Comparison of ENCODE assay signal across 8 cellular contexts in the genomic region with DNA sequence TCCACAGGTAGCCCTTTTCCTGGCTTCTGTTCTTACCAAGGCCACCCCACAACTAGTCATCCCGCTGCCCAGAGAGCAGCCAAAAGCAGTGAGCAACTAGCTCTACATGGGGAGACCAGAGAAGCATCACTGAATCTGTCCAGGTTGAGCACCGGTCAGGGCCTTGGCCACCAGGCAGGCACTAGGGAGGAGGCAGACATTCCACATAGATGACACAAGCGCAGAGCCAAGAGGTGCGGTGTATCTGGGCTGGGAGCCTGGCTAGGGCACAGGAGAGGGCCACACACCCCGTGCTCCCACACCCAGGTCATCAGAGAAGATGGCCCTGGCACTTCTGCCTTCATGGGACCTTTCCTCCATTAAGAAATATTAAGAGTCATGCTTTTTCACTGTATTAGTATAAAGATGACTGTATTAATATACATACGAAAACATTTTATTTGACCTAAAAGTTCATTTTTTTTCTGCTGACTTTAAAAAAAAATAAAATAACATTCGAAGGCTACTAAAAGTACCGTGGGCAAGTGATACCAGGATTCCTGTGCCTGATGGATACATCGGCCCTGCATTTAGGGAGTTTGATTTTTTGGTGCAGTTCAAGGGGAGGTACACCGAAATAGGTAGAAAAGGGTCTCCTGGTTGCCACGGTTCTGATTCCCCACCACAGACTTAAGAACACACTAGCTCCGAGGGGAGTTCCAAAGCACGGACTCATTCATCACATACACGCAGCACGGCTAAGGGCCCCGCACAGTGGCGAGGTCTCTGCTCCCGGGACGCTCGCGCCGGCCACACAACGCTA. TPM values are rescaled to one million over a fixed set of nuclear protein-coding genes. Genes with fewer than 3 reads are reported as not detected.
DNase-seq lines count a peak whose midpoint lies in the region; ATAC-seq and TF ChIP-seq lines count a peak whose summit lies in the region.

No MANE protein-coding gene starts in this region.

- no peaks in the 10 kb centered on the region for H3K9me2 ChIP-seq in neural cell (ENCODE audit: insufficient read depth, low read length)

- peak overlapping the region; percentile 96 for H3K4me2 ChIP-seq in neural cell (ENCODE audit: low read length)

- no peaks in the 10 kb centered on the region for H3K4me1 ChIP-seq in BE2C
- peaks cover 15% of the 10 kb centered on the region for H3K4me1 ChIP-seq in HAP-1
- H3K4me1 ChIP-seq in esophagus muscularis mucosa, result peaks cover 57 to 65% (median 62%) of the 10 kb centered on the region in 4 donors

- no peak for TF ChIP-seq EP300 in esophagus muscularis mucosa (IDR thresholded peaks at IDR 0.05)
- no peak for TF ChIP-seq EP300 in neural cell (conservative IDR thresholded peaks at IDR 0.05; ENCODE audit: poor library complexity, severe bottlenecking)

- H4K20me1 ChIP-seq in neural cell (ENCODE audit: insufficient read depth), result peaks cover 5% of the 10 kb centered on the region

- H3F3A ChIP-seq in neural cell (ENCODE audit: insufficient read depth, low read length, poor library complexity, severe bottlenecking), result no peaks in the 10 kb centered on the region

- no peak for TF ChIP-seq POLR2A in esophagus muscularis mucosa (IDR thresholded peaks at IDR 0.05; ENCODE audit: low read depth)

- H3K27ac ChIP-seq in esophagus muscularis mucosa (replicated peaks in 1 of 4) (peak overlapping the region; percentile 91 to 97 (median 96)), neural cell (ENCODE audit: low read length) (peak overlapping the region; percentile 93)

- in situ Hi-C loops in HAP-1 (cut with MboI; ENCODE audit: low sequenced_read_pairs), result no loop called here

- H3K4me3 ChIP-seq in BE2C (ENCODE audit: low read depth, low read length) (peak overlapping the region; percentile 89), HAP-1 (peak overlapping the region; percentile 95), esophagus muscularis mucosa (peak overlapping the region; percentile 80 to 98 (median 94)), neural cell (ENCODE audit: low read length) (peak overlapping the region; percentile 99)

- ATAC-seq in HG02763 (IDR thresholded peaks at IDR 0.05; ENCODE audit: unreplicated experiment) (no peak), GM21825 (IDR thresholded peaks at IDR 0.05; ENCODE audit: unreplicated experiment) (no peak)

- no peak for TF ChIP-seq RAD21 in neural cell (conservative IDR thresholded peaks at IDR 0.05)

- no peak for TF ChIP-seq CTCF in BE2C (IDR thresholded peaks at IDR 0.05; ENCODE audit: low read depth, low read length)
- no peak for TF ChIP-seq CTCF in esophagus muscularis mucosa (IDR thresholded peaks at IDR 0.05)
- no peak for TF ChIP-seq CTCF in neural cell (IDR thresholded peaks at IDR 0.05; ENCODE audit: poor library complexity, severe bottlenecking)

- WGBS in esophagus muscularis mucosa, result 27% methylated on average over 17 of the region's 23 CpGs

- peak overlapping the region; percentile 12 for H2AFZ ChIP-seq in neural cell (ENCODE audit: low read depth, low read length)

- no peaks in the 10 kb centered on the region for H3K36me3 ChIP-seq in BE2C
- H3K36me3 ChIP-seq in HAP-1 (replicated peaks), result peaks cover 8% of the 10 kb centered on the region; the same call in 1 of the 2 replicates
- no peaks in the 10 kb centered on the region for H3K36me3 ChIP-seq in esophagus muscularis mucosa
- H3K36me3 ChIP-seq in neural cell (ENCODE audit: insufficient read depth, low read length), result no peaks in the 10 kb centered on the region

- H3K79me2 ChIP-seq in neural cell (replicated peaks; ENCODE audit: insufficient read depth, low read length), result peaks cover 56% of the 10 kb centered on the region

- H3K9ac ChIP-seq in neural cell (ENCODE audit: low read length), result peak overlapping the region; percentile 98

- H3K27me3 ChIP-seq in BE2C (no peaks in the 10 kb centered on the region), HAP-1 (ENCODE audit: low read depth) (no peaks in the 10 kb centered on the region), esophagus muscularis mucosa (no peaks in the 10 kb centered on the region), neural cell (ENCODE audit: insufficient read depth, low read depth, low read length) (no peaks in the 10 kb centered on the region)

- DNase-seq in BE2C (no peak), HAP-1 (ENCODE audit: low spot score in 2 of 2) (peak in 1 of 2 experiments; percentile 46), T1000 (lab: John Stamatoyannopoulos, UW) (peak; percentile 24), esophagus muscularis mucosa (ENCODE audit: extremely low spot score) (no peak), GDM1 (lab: John Stamatoyannopoulos, UW) (no peak)

- H3K9me3 ChIP-seq in BE2C (no peaks in the 10 kb centered on the region), HAP-1 (no peaks in the 10 kb centered on the region), esophagus muscularis mucosa (no peaks in the 10 kb centered on the region), neural cell (ENCODE audit: low read length) (no peaks in the 10 kb centered on the region)

- intact Hi-C loops in esophagus muscularis mucosa (cut with DNase I), result no loop called here

TF ChIP-seq in neural cell, 6 proteins besides CTCF, POLR2A, EP300 and RAD21:
- TF ChIP-seq POLR2AphosphoS5 (IDR thresholded peaks at IDR 0.05) (no peak), MXI1 (conservative IDR thresholded peaks at IDR 0.05; ENCODE audit: poor library complexity, severe bottlenecking) (no peak), TAF1 (IDR thresholded peaks at IDR 0.05; ENCODE audit: low read depth) (no peak), EZH2 (IDR thresholded peaks at IDR 0.05; ENCODE audit: borderline replicate concordance, insufficient read depth, low read length, poor library complexity, severe bottlenecking) (no peak)
TF ChIP-seq in neural cell: peak in this region for 0.

RNA-seq across cellular contexts. Expression of a gene that starts 1.2 kb away (rescaled TPM):
- polyA plus RNA-seq in BE2C (2012; ENCODE audit: insufficient read depth, insufficient read length, low read depth), result 69.5 TPM
- total RNA-seq in esophagus muscularis mucosa, result 10 to 100 TPM; 45.7 to 79.6 (median 65.4) TPM
- polyA plus RNA-seq in neural cell, result 67.1 and 67.7 TPM in 2 replicates
- 86.9 and 111 TPM in 2 replicates for polyA minus RNA-seq in neural cell

RNA-seq across cellular contexts. Expression of a gene that starts 10.1 kb away (rescaled TPM):
- polyA plus RNA-seq in BE2C (2012; ENCODE audit: insufficient read depth, insufficient read length, low read depth), result 6.5 TPM
- not detected for total RNA-seq in esophagus muscularis mucosa
- 0.26 TPM in 1 of 2 replicates, not detected in the other for polyA plus RNA-seq in neural cell
- 0.35 TPM in 1 of 2 replicates, not detected in the other for polyA minus RNA-seq in neural cell

RNA-seq across cellular contexts. Expression of a gene that starts 23.4 kb away (rescaled TPM):
- 40.2 TPM for polyA plus RNA-seq in BE2C (2012; ENCODE audit: insufficient read depth, insufficient read length, low read depth)
- total RNA-seq in esophagus muscularis mucosa, result 10 to 100 TPM; 11.2 to 21.9 (median 19.9) TPM
- polyA plus RNA-seq in neural cell, result 27.6 and 28.0 TPM in 2 replicates
- 21.8 and 28.5 TPM in 2 replicates for polyA minus RNA-seq in neural cell

RNA-seq across cellular contexts. Expression of a gene that starts 29.1 kb away (rescaled TPM):
- polyA plus RNA-seq in BE2C (2012; ENCODE audit: insufficient read depth, insufficient read length, low read depth), result not detected
- not detected for total RNA-seq in esophagus muscularis mucosa
- not detected in 2 replicates for polyA plus RNA-seq in neural cell
- not detected in 2 replicates for polyA minus RNA-seq in neural cell

RNA-seq across cellular contexts. Expression of a gene that starts 57.5 kb away (rescaled TPM):
- polyA plus RNA-seq in BE2C (2012; ENCODE audit: insufficient read depth, insufficient read length, low read depth), result 81.0 TPM
- total RNA-seq in esophagus muscularis mucosa, result 10 to 100 TPM; 57.3 to 88.9 (median 71.8) TPM
- 81.4 and 89.2 TPM in 2 replicates for polyA plus RNA-seq in neural cell
- 45.8 and 46.9 TPM in 2 replicates for polyA minus RNA-seq in neural cell
